In genomic region chr1:71490432-71490831, GRCh38 we compare ENCODE assay signal across 18 cellular contexts.
DNase-seq lines count a peak whose midpoint lies in the region; ATAC-seq, FAIRE-seq and TF ChIP-seq lines count a peak whose summit lies in the region.
"Had no signal": no experiment of that assay in that cellular context is flagged by ENCODE, and none has a peak within 500 bp of the region (broad histone marks: within the 10 kb centered on the region; RNA-seq: fewer than 3 reads in every experiment).

No MANE protein-coding gene starts in this region.

- no peak overlapping the region for H2AFZ ChIP-seq in GM12878 (ENCODE audit: control insufficient read depth, low read depth, low read length)

- RAD21 ChIA-PET in GM12878 (lab: Charles Lee; ENCODE audit: unreplicated experiment): no interaction called here

- no peak overlapping the region for H3K4me3 ChIP-seq in GM12878
- H3K4me3 ChIP-seq: right atrium auricular region had no signal

- no peak for TF ChIP-seq CTCF in GM12878 (IDR thresholded peaks at IDR 0.05 in 2 of 3, conservative IDR thresholded peaks at IDR 0.05 in 1 of 3; ENCODE audit: control insufficient read depth in 2 of 3, extremely low read depth in 1 of 3, insufficient read depth in 1 of 3, low read depth in 3 of 3, low read length in 3 of 3)

- DNase-seq in AG20443 (ENCODE audit: low spot score) (peak; percentile 8), LHCN-M2 (ENCODE audit: low read depth) (peak; percentile 49), GM12878 (ENCODE audit: low read depth, low spot score) (no peak), kidney tubule cell (ENCODE audit: low spot score) (peak; percentile 45), SKM-1 (lab: John Stamatoyannopoulos, UW; ENCODE audit: unreplicated experiment) (no peak), NCI-H1417 (lab: John Stamatoyannopoulos, UW) (no peak), COR-L47 (lab: John Stamatoyannopoulos, UW) (no peak), HT-29 (ENCODE audit: low spot score) (no peak)
- DNase-seq: activated B cell treated with CpG ODN at 0.5 μM for 24 hours; effector memory CD4-positive, alpha-beta T cell; left cardiac atrium; NCI-H146; NCI-H2227 treated with DMSO at 0.1 percent for 48 hours; SHP77; stimulated activated CD4-positive, alpha-beta T cell treated with anti-CD3 and anti-CD28 coated beads, Interleukin-1b, Interleukin-23, amount 100 ng/mL, for 48 hours had no signal

- in situ Hi-C loops in GM12878 (cut with MboI): no loop called here

- H3K9ac ChIP-seq in GM12878 (ENCODE audit: control insufficient read depth, insufficient read depth, low read length): no peak overlapping the region
- H3K9ac ChIP-seq: KMS-11 had no signal

- H3K27me3 ChIP-seq in GM12878 (replicated peaks in 1 of 2; ENCODE audit: control insufficient read depth in 2 of 2, insufficient read depth in 2 of 2, low read length in 1 of 2): no peaks in the 10 kb centered on the region
- H3K27me3 ChIP-seq: right atrium auricular region had no signal

- WGBS in GM12878 (ENCODE audit: insufficient coverage, insufficient replicate concordance, low lambda C conversion rate, missing lambda C conversion rate): 37% methylated on average over 5 of the region's 5 CpGs

- no peak overlapping the region for H3K27ac ChIP-seq in GM12878 (ENCODE audit: control insufficient read depth, insufficient read depth)
- H3K27ac ChIP-seq: KMS-11, right atrium auricular region had no signal

- no peak overlapping the region for H3K4me2 ChIP-seq in GM12878 (ENCODE audit: control insufficient read depth, insufficient read depth)
- H3K4me2 ChIP-seq: KMS-11 had no signal

- H3K9me3 ChIP-seq in GM12878 (replicated peaks; ENCODE audit: control insufficient read depth, insufficient read depth, low read length): no peaks in the 10 kb centered on the region
- H3K9me3 ChIP-seq: right atrium auricular region had no signal

- TF ChIP-seq EP300 in GM12878 (IDR thresholded peaks at IDR 0.05; ENCODE audit: borderline replicate concordance in 1 of 2, control insufficient read depth in 1 of 2, low read depth in 2 of 2, low read length in 2 of 2): no peak

- TF ChIP-seq RAD21 in GM12878 (IDR thresholded peaks at IDR 0.05; ENCODE audit: insufficient read depth, low read depth, low read length): no peak

- H3K36me3 ChIP-seq in GM12878 (ENCODE audit: control insufficient read depth in 2 of 2, insufficient read depth in 2 of 2, low read length in 1 of 2): no peaks in the 10 kb centered on the region
- H3K36me3 ChIP-seq: right atrium auricular region had no signal

- no TSS peak for BruUV-seq in GM12878 (replicated peaks; lab: Mats Ljungman, UMichigan)

- CTCF ChIA-PET in GM12878 (lab: Yijun Ruan, JAX): no interaction called here

- H3K4me1 ChIP-seq in GM12878 (ENCODE audit: control insufficient read depth, insufficient read depth, low read length): no peaks in the 10 kb centered on the region
- H3K4me1 ChIP-seq: right atrium auricular region had no signal

- POLR2A ChIA-PET in GM12878 (lab: Charles Lee): no interaction called here

- SMC1A ChIA-PET in GM12878 (lab: Charles Lee; ENCODE audit: uncharacterized antibody, unreplicated experiment): no interaction called here

- H3K79me2 ChIP-seq in GM12878 (ENCODE audit: control insufficient read depth, insufficient read depth, low read length): no peaks in the 10 kb centered on the region

- no peaks in the 10 kb centered on the region for H4K20me1 ChIP-seq in GM12878 (ENCODE audit: control insufficient read depth, insufficient read depth)

- no peak for TF ChIP-seq POLR2A in GM12878 (IDR thresholded peaks at IDR 0.05; ENCODE audit: low read depth, low read length)

- no peak for ATAC-seq in GM12878
- ATAC-seq: left cardiac atrium had no signal

- intact Hi-C loops in GM12878 (cut with micrococcal nuclease; ENCODE audit: unreplicated experiment): no loop called here

- FAIRE-seq in GM12878 (lab: Jason Lieb, UNC): no peak
- FAIRE-seq: frontal cortex had no signal

TF ChIP-seq in GM12878, 131 proteins besides CTCF, POLR2A, EP300 and RAD21:
- TF ChIP-seq MTA3 (IDR thresholded peaks at IDR 0.05; ENCODE audit: borderline replicate concordance, low read length) (no peak), POU2F2 (IDR thresholded peaks at IDR 0.05; ENCODE audit: borderline replicate concordance, low read depth, low read length) (no peak), BCL3 (IDR thresholded peaks at IDR 0.05; ENCODE audit: borderline replicate concordance, insufficient read depth, low read depth, low read length, poor library complexity, severe bottlenecking) (peak; percentile 68)

Comparison
In these comparisons a context has a peak if more than half of its experiments do, and no peak if none do; other contexts are left out.
1. DNase-seq: peak in AG20443 (single experiment), LHCN-M2 (single experiment) and kidney tubule cell (single experiment); none in GM12878 (single experiment), SKM-1 (single experiment), NCI-H1417 (0 of 3), COR-L47 (single experiment) and HT-29 (single experiment).